ENCODE assay signal across 10 cellular contexts in the genomic region with DNA sequence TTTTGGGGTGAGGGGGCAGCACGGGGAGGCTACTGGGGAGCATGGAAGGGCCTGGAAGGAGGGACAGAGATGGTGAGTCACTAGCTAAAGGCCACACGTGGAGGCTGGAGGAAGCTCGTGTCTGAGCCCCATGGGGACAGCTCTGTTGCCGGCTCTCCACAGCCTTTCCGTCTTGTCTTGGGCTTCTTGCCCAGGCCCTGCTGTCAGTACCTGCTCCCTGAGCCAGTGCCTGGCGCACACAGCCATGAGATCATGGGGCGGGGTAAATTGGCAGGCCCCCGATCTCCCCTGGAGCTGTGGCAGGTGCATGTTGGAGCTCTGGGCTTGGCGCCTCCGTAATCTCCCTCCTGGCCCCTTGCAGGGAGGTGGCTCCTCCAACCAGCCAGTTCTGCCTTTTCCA. TPM values are rescaled to one million over a fixed set of nuclear protein-coding genes. Genes with fewer than 3 reads are reported as not detected.
A peak's percentile ranks its signal among the peaks of the same experiment; 100 is the strongest.
DNase-seq lines count a peak whose midpoint lies in the region; ATAC-seq and TF ChIP-seq lines count a peak whose summit lies in the region.
"Had no signal": no experiment of that assay in that cellular context is flagged by ENCODE, and none has a peak within 500 bp of the region (broad histone marks: within the 10 kb centered on the region; RNA-seq: fewer than 3 reads in every experiment).

No MANE protein-coding gene starts in this region.

- H3K4me1 ChIP-seq in body of pancreas (peaks cover 53% of the 10 kb centered on the region), left lung (peaks cover 4 to 19% of the 10 kb centered on the region in 2 donors)

- peak overlapping the region; percentile 83 to 98 (median 92) for H3K27ac ChIP-seq in body of pancreas
- H3K27ac ChIP-seq in left lung = no peak overlapping the region
- H3K27ac ChIP-seq: Peyer's patch had no signal

- H3K9me3 ChIP-seq in body of pancreas (no peaks in the 10 kb centered on the region), left lung (no peaks in the 10 kb centered on the region)
- H3K9me3 ChIP-seq: Peyer's patch had no signal

- DNase-seq in AG08395 (ENCODE audit: low spot score) = peak; percentile 66
- peak; percentile 28 for DNase-seq in NCI-H128 (lab: John Stamatoyannopoulos, UW; ENCODE audit: unreplicated experiment)
- peak; percentile 95 to 98 (median 98) for DNase-seq in body of pancreas
- peak in 1 of 2 donors; percentile 75 for DNase-seq in left lung
- no peak for DNase-seq in NCI-H82 (lab: John Stamatoyannopoulos, UW)
- no peak for DNase-seq in GM19238 (ENCODE audit: insufficient read length, low spot score)
- DNase-seq in NAMALWA (ENCODE audit: low spot score) = no peak
- DNase-seq: CD4-positive, CD25-positive, alpha-beta regulatory T cell had no signal

- TF ChIP-seq CTCF in body of pancreas (IDR thresholded peaks at IDR 0.05) (no peak), left lung (IDR thresholded peaks at IDR 0.05) (no peak)

- peak; percentile 95 for ATAC-seq in body of pancreas
- peak; percentile 66 for ATAC-seq in left lung
- no peak for ATAC-seq in GM21390 (IDR thresholded peaks at IDR 0.05; ENCODE audit: unreplicated experiment)

- H3K27me3 ChIP-seq in body of pancreas (no peaks in the 10 kb centered on the region), left lung (no peaks in the 10 kb centered on the region)
- H3K27me3 ChIP-seq: Peyer's patch had no signal

- H3K36me3 ChIP-seq in body of pancreas (replicated peaks in 1 of 2; ENCODE audit: insufficient read depth in 1 of 2, low read depth in 2 of 2) (no peaks in the 10 kb centered on the region), left lung (no peaks in the 10 kb centered on the region)
- H3K36me3 ChIP-seq: Peyer's patch had no signal

- H3K4me3 ChIP-seq in body of pancreas = no peak overlapping the region
- no peak overlapping the region for H3K4me3 ChIP-seq in left lung
- H3K4me3 ChIP-seq: Peyer's patch had no signal

- peak in 2 of 3 donors; percentile 30 to 61 for TF ChIP-seq POLR2A in body of pancreas (IDR thresholded peaks at IDR 0.05)

- intact Hi-C loops in body of pancreas (cut with DNase I) = no loop called here
- intact Hi-C loops in left lung (cut with DNase I) = loop anchor here in 1 of 2 donors (5.0 kb wide), 1 partner anchor 36 kb away; no protein-coding TSS in a partner anchor

- 0 to 13% methylated on average over 4 to 10 of the region's 10 CpGs for WGBS in body of pancreas, 2 donors

RNA-seq across cellular contexts. Expression of gene KRT80, which starts 16.1 kb away (rescaled TPM):
- 10 to 100 TPM; 10.2 to 11.9 TPM for total RNA-seq in body of pancreas
- 10 to 100 TPM; 27.6 to 30.1 TPM for total RNA-seq in left lung
- total RNA-seq: CD4-positive, CD25-positive, alpha-beta regulatory T cell had no signal

RNA-seq across cellular contexts. Expression of gene KRT7, which starts 25.1 kb away (rescaled TPM):
- total RNA-seq in body of pancreas (100 to 1,000 TPM in 1 of 2 donors, 10 to 100 TPM in 1; 69.2 to 196 TPM), left lung (1,000 to 10,000 TPM; 1,945 to 1,968 TPM)
- total RNA-seq: CD4-positive, CD25-positive, alpha-beta regulatory T cell had no signal

Comparison
In these comparisons a context has a peak if more than half of its experiments do, and no peak if none do; other contexts are left out.
1. DNase-seq: peak in AG08395 (single experiment), NCI-H128 (single experiment) and body of pancreas (4 of 4); none in NCI-H82 (single experiment), GM19238 (single experiment) and NAMALWA (single experiment).
2. H3K27ac ChIP-seq: peak in body of pancreas (4 of 4); none in left lung (0 of 2).
3. RNA of gene KRT7, which starts 25.1 kb away (total RNA-seq): 1,945 to 1,968 TPM in left lung; 69.2 to 196 TPM in body of pancreas; every median in the first group is over 4 times any median in the second.